ENCODE assay signal across 36 cellular contexts in genomic region chr18:3826021-3826420, GRCh38.
"Had no signal": no experiment of that assay in that cellular context is flagged by ENCODE, and none has a peak within 500 bp of the region (broad histone marks: within the 10 kb centered on the region; RNA-seq: fewer than 3 reads in every experiment).

No MANE protein-coding gene starts in this region.

- H3K36me3 Mint-ChIP-seq: activated naive CD8-positive, alpha-beta T cell had no signal

- H3K9me3 Mint-ChIP-seq: activated CD8-positive, alpha-beta T cell treated with anti-CD3 and anti-CD28 coated beads for 36 hours; activated T-cell treated with anti-CD3 and anti-CD28 coated beads, Interleukin-2, amount 50 U/mL, for 4 hours; activated T-helper 17 cell treated with anti-CD3 and anti-CD28 coated beads, Interleukin-2, amount 50 U/mL, for 72 hours; dendritic cell treated with granulocyte-macrophage colony-stimulating factor and Interleukin-4, amounts not matched to agents 40 ng/mL and 50 ng/mL, for 4 days; endodermal cell; T-helper 2 cell treated with Interferon-gamma antibody and Interleukin-4, amounts not matched to agents 5 μg/mL and 100 μg/mL, for 36 hours had no signal

- H3K9me3 ChIP-seq: colonic mucosa, esophagus squamous epithelium, gastroesophageal sphincter had no signal

- ATAC-seq: activated CD4-positive, CD25-positive, alpha-beta regulatory T cell treated with anti-CD3 and anti-CD28 coated beads, Interleukin-2, amount 50 U/mL, for 24 hours; activated CD8-positive, alpha-beta T cell treated with anti-CD3 and anti-CD28 coated beads for 36 hours; activated T-cell treated with anti-CD3 and anti-CD28 coated beads, Interleukin-2, amount 50 U/mL, for 4 hours; activated T-helper 17 cell treated with anti-CD3 and anti-CD28 coated beads, Interleukin-2, amount 50 U/mL, for 72 hours; gastroesophageal sphincter; heart right ventricle; T-helper 17 cell had no signal

- H3K27ac Mint-ChIP-seq: activated B cell treated with CpG ODN at 0.5 μM for 24 hours; activated CD8-positive, alpha-beta T cell treated with anti-CD3 and anti-CD28 coated beads for 36 hours; activated naive CD8-positive, alpha-beta T cell; activated T-helper 17 cell treated with anti-CD3 and anti-CD28 coated beads, Interleukin-2, amount 50 U/mL, for 72 hours; dendritic cell treated with granulocyte-macrophage colony-stimulating factor and Interleukin-4, amounts not matched to agents 40 ng/mL and 50 ng/mL, for 4 days; endodermal cell; T-helper 17 cell; T-helper 2 cell treated with Interferon-gamma antibody and Interleukin-4, amounts not matched to agents 5 μg/mL and 100 μg/mL, for 36 hours had no signal

- H3K27me3 Mint-ChIP-seq: activated CD8-positive, alpha-beta T cell treated with anti-CD3 and anti-CD28 coated beads for 36 hours; activated T-helper 17 cell treated with anti-CD3 and anti-CD28 coated beads, Interleukin-2, amount 50 U/mL, for 72 hours had no signal

- FAIRE-seq: astrocyte had no signal

- H3K4me3 ChIP-seq: cardiac muscle cell, colonic mucosa, dorsolateral prefrontal cortex, esophagus squamous epithelium, gastroesophageal sphincter, heart right ventricle had no signal

- DNase-seq: activated B cell treated with CpG ODN at 0.5 μM for 24 hours; activated CD4-positive, alpha-beta T cell treated with anti-CD3 and anti-CD28 coated beads for 48 hours; activated CD4-positive, alpha-beta T cell treated with anti-CD3 and anti-CD28 coated beads, Interleukin-2, amount 50 U/mL, for 1 hour; activated CD4-positive, alpha-beta T cell treated with anti-CD3 and anti-CD28 coated beads, Interleukin-2, amount 50 U/mL, for 48 hours; activated CD8-positive, alpha-beta memory T cell treated with anti-CD3 and anti-CD28 coated beads for 24 hours; activated CD8-positive, alpha-beta T cell treated with anti-CD3 and anti-CD28 coated beads for 36 hours; activated effector memory CD4-positive, alpha-beta T cell treated with Interleukin-2 at 50 U/mL for 16 hours; activated gamma-delta T cell treated with Interleukin-2 at 50 U/mL for 16 hours; activated naive CD4-positive, alpha-beta T cell treated with anti-CD3 and anti-CD28 coated beads, Interleukin-2, amount 50 U/mL, for 16 hours; activated naive CD4-positive, alpha-beta T cell treated with Interleukin-2 at 50 U/mL for 16 hours; activated T-cell treated with anti-CD3 and anti-CD28 coated beads, Interleukin-2, amount 50 U/mL, for 4 hours; amniotic stem cell; anterior cingulate cortex; brain microvascular endothelial cell; central memory CD4-positive, alpha-beta T cell; cerebellar nuclear complex; colonic mucosa; dorsolateral prefrontal cortex; effector memory CD4-positive, alpha-beta T cell; endodermal cell; erythroblast; esophagus squamous epithelium; foreskin melanocyte; heart right ventricle; T-helper 1 cell; T-helper 17 cell; T1000; WERI-Rb-1 had no signal

- H3K4me1 ChIP-seq: colonic mucosa, esophagus squamous epithelium, gastroesophageal sphincter, heart right ventricle had no signal

- H3K36me3 ChIP-seq: brain microvascular endothelial cell, cardiac muscle cell, colonic mucosa, esophagus squamous epithelium, gastroesophageal sphincter, heart right ventricle, WERI-Rb-1 had no signal

- H3K4me3 Mint-ChIP-seq: activated B cell treated with CpG ODN at 0.5 μM for 24 hours; activated CD8-positive, alpha-beta T cell treated with anti-CD3 and anti-CD28 coated beads for 36 hours; activated naive CD8-positive, alpha-beta T cell; activated T-cell treated with anti-CD3 and anti-CD28 coated beads, Interleukin-2, amount 50 U/mL, for 4 hours; activated T-helper 17 cell treated with anti-CD3 and anti-CD28 coated beads, Interleukin-2, amount 50 U/mL, for 72 hours; dendritic cell treated with granulocyte-macrophage colony-stimulating factor and Interleukin-4, amounts not matched to agents 40 ng/mL and 50 ng/mL, for 4 days; endodermal cell; T-helper 17 cell; T-helper 2 cell treated with Interferon-gamma antibody and Interleukin-4, amounts not matched to agents 5 μg/mL and 100 μg/mL, for 36 hours had no signal

- H3K4me1 Mint-ChIP-seq: activated B cell treated with CpG ODN at 0.5 μM for 24 hours; activated T-helper 17 cell treated with anti-CD3 and anti-CD28 coated beads, Interleukin-2, amount 50 U/mL, for 72 hours; T-helper 17 cell had no signal

- H3K27me3 ChIP-seq: brain microvascular endothelial cell, cardiac muscle cell, colonic mucosa, dorsolateral prefrontal cortex, esophagus squamous epithelium, gastroesophageal sphincter, heart right ventricle had no signal

- H3K27ac ChIP-seq: brain microvascular endothelial cell, cardiac muscle cell, colonic mucosa, esophagus squamous epithelium, gastroesophageal sphincter, heart right ventricle, WERI-Rb-1 had no signal
